ENCODE assay signal across 8 cellular contexts in the genomic region with DNA sequence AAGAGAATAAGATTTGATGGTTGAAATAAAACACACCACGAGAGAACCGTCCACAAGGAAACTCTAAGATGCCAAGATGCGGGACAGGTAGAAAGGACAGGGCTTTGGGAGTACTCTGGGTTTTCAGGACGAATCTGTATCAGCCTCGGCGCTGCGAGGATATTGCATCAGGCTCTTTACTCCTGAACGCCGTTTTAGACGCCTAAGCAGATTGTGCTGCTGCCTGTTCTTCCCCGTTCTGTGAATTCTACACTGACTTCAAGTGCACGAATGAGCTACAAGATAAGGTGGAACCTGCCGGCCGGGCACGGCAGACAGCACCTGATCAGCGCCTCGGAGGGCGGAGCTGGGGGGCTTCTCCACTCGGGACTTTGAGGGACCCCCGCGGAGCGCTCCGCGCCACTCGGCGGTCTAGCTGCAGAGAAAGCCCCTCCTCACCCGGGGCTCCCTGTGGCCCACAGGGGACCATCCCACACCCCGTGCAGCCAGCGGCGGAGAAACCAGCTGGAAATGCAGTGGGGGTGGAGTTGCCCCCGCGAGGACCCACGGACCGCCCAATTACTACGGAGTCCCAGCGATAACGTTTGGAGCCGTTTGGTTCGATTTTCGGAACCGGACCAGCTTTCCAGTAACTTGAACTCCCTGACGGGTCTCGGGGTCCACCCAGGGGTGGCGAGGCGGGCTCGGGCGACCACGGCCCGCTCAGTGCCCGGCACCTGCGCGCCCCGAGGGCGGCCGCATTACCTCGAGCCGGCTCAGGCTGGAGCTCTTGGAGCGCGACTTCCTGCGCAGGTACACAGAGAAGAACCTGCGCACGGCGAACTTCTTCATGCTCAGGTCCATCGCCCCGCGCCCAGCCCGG. TPM values are rescaled to one million over a fixed set of nuclear protein-coding genes. Genes with fewer than 3 reads are reported as not detected.
DNase-seq lines count a peak whose midpoint lies in the region; ATAC-seq and TF ChIP-seq lines count a peak whose summit lies in the region.

No MANE protein-coding gene starts in this region.

- no peak for TF ChIP-seq EP300 in esophagus muscularis mucosa (IDR thresholded peaks at IDR 0.05)

- CTCF ChIA-PET in CD8-positive, alpha-beta T cell (lab: Charles Lee): interaction anchor here (1.2 to 1.3 kb wide), 2 partner anchors 13 to 191 kb away, joined by 3 to 4 read pairs; no protein-coding TSS in a partner anchor

- H3K9me3 Mint-ChIP-seq in CD8-positive, alpha-beta T cell: no peaks in the 10 kb centered on the region
- no peaks in the 10 kb centered on the region for H3K9me3 Mint-ChIP-seq in natural killer cell treated with Interleukin-12 subunit alpha and Interleukin-12 subunit beta and Interleukin-15 and Interleukin-18, amount 100 ng/mL, for 72 hours

- no peaks in the 10 kb centered on the region for H3K36me3 ChIP-seq in CD8-positive, alpha-beta T cell (ENCODE audit: insufficient read depth, low read length)
- peaks cover 0 to 4% (median 0%) of the 10 kb centered on the region in 4 donors for H3K36me3 ChIP-seq in esophagus muscularis mucosa
- H3K36me3 ChIP-seq in upper lobe of right lung: no peaks in the 10 kb centered on the region

- H3K4me3 Mint-ChIP-seq in CD8-positive, alpha-beta T cell: peak overlapping the region; percentile 85
- peak overlapping the region; percentile 68 for H3K4me3 Mint-ChIP-seq in natural killer cell treated with Interleukin-12 subunit alpha and Interleukin-12 subunit beta and Interleukin-15 and Interleukin-18, amount 100 ng/mL, for 72 hours

- peaks cover 2% of the 10 kb centered on the region for H3K36me3 Mint-ChIP-seq in CD8-positive, alpha-beta T cell
- H3K36me3 Mint-ChIP-seq in natural killer cell treated with Interleukin-12 subunit alpha and Interleukin-12 subunit beta and Interleukin-15 and Interleukin-18, amount 100 ng/mL, for 72 hours: no peaks in the 10 kb centered on the region

- no peaks in the 10 kb centered on the region for H3K27me3 ChIP-seq in CD8-positive, alpha-beta T cell (ENCODE audit: insufficient read depth, low read length)
- H3K27me3 ChIP-seq in esophagus muscularis mucosa (no peaks in the 10 kb centered on the region), upper lobe of right lung (no peaks in the 10 kb centered on the region)

- H3K27ac Mint-ChIP-seq in CD8-positive, alpha-beta T cell: no peak overlapping the region
- H3K27ac Mint-ChIP-seq in natural killer cell treated with Interleukin-12 subunit alpha and Interleukin-12 subunit beta and Interleukin-15 and Interleukin-18, amount 100 ng/mL, for 72 hours: no peak overlapping the region

- intact Hi-C loops in CD8-positive, alpha-beta T cell (cut with DNase I, micrococcal nuclease): loop anchor here (1.0 to 10.0 kb wide), 12 partner anchors 138 to 373 kb away; partner anchors contain the start of genes RNASET2 (in 2 of the 2) and CEP43 (in 1 of the 2)
- intact Hi-C loops in esophagus muscularis mucosa (cut with DNase I): loop anchor here (5.0 to 10.0 kb wide), 2 partner anchors 69 to 162 kb away; no protein-coding TSS in a partner anchor
- intact Hi-C loops in upper lobe of right lung (cut with DNase I): no loop called here

- no peak for TF ChIP-seq POLR2A in esophagus muscularis mucosa (IDR thresholded peaks at IDR 0.05; ENCODE audit: low read depth)

- H3K27me3 Mint-ChIP-seq in CD8-positive, alpha-beta T cell (ENCODE audit: low read depth): peaks cover 30% of the 10 kb centered on the region
- H3K27me3 Mint-ChIP-seq in natural killer cell treated with Interleukin-12 subunit alpha and Interleukin-12 subunit beta and Interleukin-15 and Interleukin-18, amount 100 ng/mL, for 72 hours: peaks cover 37 to 42% of the 10 kb centered on the region in 2 donors

- H3K27ac ChIP-seq in CD8-positive, alpha-beta T cell (ENCODE audit: low read depth, low read length): no peak overlapping the region
- H3K27ac ChIP-seq in esophagus muscularis mucosa (replicated peaks in 1 of 4) (peak overlapping the region; percentile 84 to 92 (median 86)), upper lobe of right lung (peak overlapping the region; percentile 90)

- POLR2A ChIA-PET in CD8-positive, alpha-beta T cell (lab: Charles Lee): interaction anchor here (0.6 to 2.2 kb wide), 3 partner anchors 12 to 138 kb away, joined by 3 to 9 read pairs (median 6); no protein-coding TSS in a partner anchor

- peaks cover 17% of the 10 kb centered on the region for H3K4me1 Mint-ChIP-seq in CD8-positive, alpha-beta T cell (ENCODE audit: low read depth)
- peaks cover 16 to 18% of the 10 kb centered on the region in 2 donors for H3K4me1 Mint-ChIP-seq in natural killer cell treated with Interleukin-12 subunit alpha and Interleukin-12 subunit beta and Interleukin-15 and Interleukin-18, amount 100 ng/mL, for 72 hours (ENCODE audit: low read depth in 2 of 2)

- H3K4me3 ChIP-seq in CD8-positive, alpha-beta T cell (ENCODE audit: low read depth, low read length): peak overlapping the region; percentile 80
- peak overlapping the region; percentile 84 to 97 (median 94) for H3K4me3 ChIP-seq in esophagus muscularis mucosa
- peak overlapping the region; percentile 80 for H3K4me3 ChIP-seq in upper lobe of right lung

- TF ChIP-seq CTCF in CD8-positive, alpha-beta T cell (IDR thresholded peaks at IDR 0.05): no peak
- TF ChIP-seq CTCF in esophagus muscularis mucosa (IDR thresholded peaks at IDR 0.05): no peak
- TF ChIP-seq CTCF in upper lobe of right lung (IDR thresholded peaks at IDR 0.05): no peak

- peaks cover 17% of the 10 kb centered on the region for H3K4me1 ChIP-seq in CD8-positive, alpha-beta T cell (ENCODE audit: insufficient read depth, low read length)
- peaks cover 29 to 62% (median 61%) of the 10 kb centered on the region in 4 donors for H3K4me1 ChIP-seq in esophagus muscularis mucosa
- peaks cover 42% of the 10 kb centered on the region for H3K4me1 ChIP-seq in upper lobe of right lung

- H3K9me3 ChIP-seq in CD8-positive, alpha-beta T cell (ENCODE audit: low read length): no peaks in the 10 kb centered on the region
- H3K9me3 ChIP-seq in esophagus muscularis mucosa (no peaks in the 10 kb centered on the region), upper lobe of right lung (no peaks in the 10 kb centered on the region)

- peak in 6 of 7 experiments; percentile 10 to 62 (median 28) for DNase-seq in CD8-positive, alpha-beta T cell
- DNase-seq in NCI-H128 (lab: John Stamatoyannopoulos, UW; ENCODE audit: unreplicated experiment) (peak; percentile 5), activated T-cell treated with anti-CD3 and anti-CD28 coated beads for 24 hours (ENCODE audit: low read depth) (peak; percentile 10), esophagus muscularis mucosa (ENCODE audit: extremely low spot score) (no peak), upper lobe of right lung (peak; percentile 77), AG08396 (ENCODE audit: low spot score) (no peak)
- no peak for DNase-seq in natural killer cell treated with Interleukin-12 subunit alpha and Interleukin-12 subunit beta and Interleukin-15 and Interleukin-18, amount 100 ng/mL, for 72 hours (ENCODE audit: low spot score)

- WGBS in esophagus muscularis mucosa: 6% methylated on average over 15 of the region's 67 CpGs

- ATAC-seq in CD8-positive, alpha-beta T cell: no peak
- ATAC-seq in GM21576 (IDR thresholded peaks at IDR 0.05; ENCODE audit: unreplicated experiment): peak; percentile 0
- no peak for ATAC-seq in natural killer cell treated with Interleukin-12 subunit alpha and Interleukin-12 subunit beta and Interleukin-15 and Interleukin-18, amount 100 ng/mL, for 72 hours
- peak; percentile 0 for ATAC-seq in upper lobe of right lung

RNA-seq across cellular contexts. Expression of gene RPS6KA2, which starts 0.6 kb away (rescaled TPM):
- total RNA-seq in CD8-positive, alpha-beta T cell: 1 to 10 TPM; 2.2 TPM
- 100 to 1,000 TPM in 3 of 4 donors, 10 to 100 TPM in 1; 83.9 to 126 (median 112) TPM for total RNA-seq in esophagus muscularis mucosa
- total RNA-seq in natural killer cell treated with Interleukin-12 subunit alpha and Interleukin-12 subunit beta and Interleukin-15 and Interleukin-18, amount 100 ng/mL, for 72 hours: 1 to 10 TPM; 2.8 to 3.8 TPM
- total RNA-seq in upper lobe of right lung: 136 TPM

RNA-seq across cellular contexts. Expression of gene RAMACL, which starts 39.9 kb away (rescaled TPM):
- under 1 TPM in 1 of 2 experiments, not detected in 1; 0.31 TPM for total RNA-seq in CD8-positive, alpha-beta T cell
- total RNA-seq in esophagus muscularis mucosa: 1 to 10 TPM; 1.2 to 2.9 (median 2.1) TPM
- total RNA-seq in natural killer cell treated with Interleukin-12 subunit alpha and Interleukin-12 subunit beta and Interleukin-15 and Interleukin-18, amount 100 ng/mL, for 72 hours: under 1 TPM; 0.21 to 0.73 TPM
- 8.0 TPM for total RNA-seq in upper lobe of right lung

Comparison
In these comparisons a context has a peak if more than half of its experiments do, and no peak if none do; other contexts are left out.
1. ATAC-seq: peak in GM21576 (single experiment) and upper lobe of right lung (single experiment); none in CD8-positive, alpha-beta T cell (single experiment) and natural killer cell treated with Interleukin-12 subunit alpha and Interleukin-12 subunit beta and Interleukin-15 and Interleukin-18, amount 100 ng/mL, for 72 hours (0 of 2).
2. DNase-seq: peak in CD8-positive, alpha-beta T cell (6 of 7), NCI-H128 (single experiment), activated T-cell treated with anti-CD3 and anti-CD28 coated beads for 24 hours (single experiment) and upper lobe of right lung (single experiment); none in esophagus muscularis mucosa (single experiment), natural killer cell treated with Interleukin-12 subunit alpha and Interleukin-12 subunit beta and Interleukin-15 and Interleukin-18, amount 100 ng/mL, for 72 hours (single experiment) and AG08396 (single experiment).
3. RNA of gene RPS6KA2, which starts 0.6 kb away (total RNA-seq): 136 TPM in upper lobe of right lung (single experiment) and 83.9 to 126 TPM in esophagus muscularis mucosa; 2.8 to 3.8 TPM in natural killer cell treated with Interleukin-12 subunit alpha and Interleukin-12 subunit beta and Interleukin-15 and Interleukin-18, amount 100 ng/mL, for 72 hours and 2.2 TPM in CD8-positive, alpha-beta T cell; every median in the first group is over 10 times any median in the second.
4. Peak in every context shown above with its lines, with median percentiles within 50 percentile points of each other: H3K4me3 ChIP-seq.